Comparison of ENCODE assay signal across 18 cellular contexts in genomic region chr12:114658002-114658441, GRCh38. TPM values are rescaled to one million over a fixed set of nuclear protein-coding genes. Genes with fewer than 3 reads are reported as not detected.
DNase-seq lines count a peak whose midpoint lies in the region; ATAC-seq and TF ChIP-seq lines count a peak whose summit lies in the region.
"Had no signal": no experiment of that assay in that cellular context is flagged by ENCODE, and none has a peak within 500 bp of the region (broad histone marks: within the 10 kb centered on the region; RNA-seq: fewer than 3 reads in every experiment).

No MANE protein-coding gene starts in this region.

- no peaks in the 10 kb centered on the region for H3K9me3 Mint-ChIP-seq in T-cell
- H3K9me3 Mint-ChIP-seq: H9 had no signal

- H3K79me2 ChIP-seq in smooth muscle cell (ENCODE audit: low read depth) (no peaks in the 10 kb centered on the region), GM23248 (ENCODE audit: insufficient read depth) (no peaks in the 10 kb centered on the region)

- H2AFZ ChIP-seq in smooth muscle cell (ENCODE audit: low read depth): no peak overlapping the region
- H2AFZ ChIP-seq in GM23248: no peak overlapping the region
- H2AFZ ChIP-seq: PC-9 had no signal

- H3K36me3 ChIP-seq in smooth muscle cell (ENCODE audit: low read depth) (no peaks in the 10 kb centered on the region), GM23248 (ENCODE audit: low read depth) (no peaks in the 10 kb centered on the region)
- H3K36me3 ChIP-seq: BLaER1 had no signal

- POLR2A ChIA-PET in T-cell (lab: Charles Lee): no interaction called here

- H3K9ac ChIP-seq in smooth muscle cell (ENCODE audit: low read depth) (peak overlapping the region; percentile 75), GM23248 (no peak overlapping the region)
- H3K9ac ChIP-seq: BLaER1 had no signal

- peaks cover 17 to 35% of the 10 kb centered on the region in 2 donors for H3K27me3 Mint-ChIP-seq in T-cell

- no peak overlapping the region for H3K4me3 Mint-ChIP-seq in T-cell

- CTCF ChIA-PET in T-cell (lab: Charles Lee): no interaction called here

- no peak overlapping the region for H3K27ac Mint-ChIP-seq in T-cell

- peaks cover 1 to 7% (median 1%) of the 10 kb centered on the region in 3 donors for H3K4me1 Mint-ChIP-seq in T-cell

- H3K9me2 ChIP-seq in GM23248 (ENCODE audit: insufficient read depth): no peaks in the 10 kb centered on the region

- in situ Hi-C loops in GM23248 (cut with MboI): no loop called here

- H3F3A ChIP-seq in smooth muscle cell (ENCODE audit: low read depth): peaks cover 18% of the 10 kb centered on the region
- 0 out of 2 replicates have a peak, but pooled peaks cover 3% of the 10 kb centered on the region for H3F3A ChIP-seq in GM23248 (ENCODE audit: insufficient read depth)

- H3K9me3 ChIP-seq in smooth muscle cell (replicated peaks; ENCODE audit: low read depth) (no peaks in the 10 kb centered on the region), GM23248 (ENCODE audit: low read depth) (no peaks in the 10 kb centered on the region)
- H3K9me3 ChIP-seq: BLaER1 had no signal

- H3K27me3 ChIP-seq in smooth muscle cell (ENCODE audit: low read depth) (no peaks in the 10 kb centered on the region), GM23248 (replicated peaks; ENCODE audit: insufficient read depth) (no peaks in the 10 kb centered on the region)

- H3K4me3 ChIP-seq in smooth muscle cell (no peak overlapping the region), GM23248 (no peak overlapping the region)
- H3K4me3 ChIP-seq: BLaER1, K562, PC-9 had no signal

- TF ChIP-seq CTCF in VCaP (conservative IDR thresholded peaks at IDR 0.05) (no peak), smooth muscle cell (IDR thresholded peaks at IDR 0.05; ENCODE audit: borderline replicate concordance, insufficient read depth, poor library complexity, severe bottlenecking) (no peak)

- 26% methylated on average over 1 of the region's 1 CpG for WGBS in smooth muscle cell (ENCODE audit: low lambda C conversion rate)
- 65 to 78% methylated on average over 1 of the region's 1 CpG for WGBS in GM23248 (ENCODE audit: low coverage in 1 of 2, low lambda C conversion rate in 2 of 2, missing lambda C conversion rate in 2 of 2), 2 experiments

- H4K20me1 ChIP-seq in smooth muscle cell (ENCODE audit: low read depth): no peaks in the 10 kb centered on the region
- H4K20me1 ChIP-seq in GM23248 (ENCODE audit: insufficient read depth): no peaks in the 10 kb centered on the region

- H3K4me2 ChIP-seq in smooth muscle cell (peak overlapping the region; percentile 46), GM23248 (ENCODE audit: unreplicated experiment) (no peak overlapping the region)
- H3K4me2 ChIP-seq: BLaER1, PC-9 had no signal

- H3K4me1 ChIP-seq in smooth muscle cell (ENCODE audit: low read depth) (peaks cover 26% of the 10 kb centered on the region), GM23248 (ENCODE audit: insufficient read depth) (peaks cover 4% of the 10 kb centered on the region)

- ATAC-seq in T-cell (replicated peaks in 1 of 4): no peak
- ATAC-seq: K562 had no signal

- no peaks in the 10 kb centered on the region for H3K36me3 Mint-ChIP-seq in T-cell

- H3K27ac ChIP-seq in VCaP (peak overlapping the region; percentile 83), smooth muscle cell (ENCODE audit: low read depth) (peak overlapping the region; percentile 93), GM23248 (no peak overlapping the region)
- H3K27ac ChIP-seq: BLaER1, PC-9 had no signal

- DNase-seq in ELF-1 (ENCODE audit: low read depth, low spot score): peak; percentile 43
- peak; percentile 86 for DNase-seq in islet precursor cell
- no peak for DNase-seq in smooth muscle cell (lab: John Stamatoyannopoulos, UW; ENCODE audit: unreplicated experiment)
- no peak for DNase-seq in GM23248
- DNase-seq in T-cell: no peak
- no peak for DNase-seq in dermis blood vessel endothelial cell
- DNase-seq: DND-41, H9, NCI-H1048, NCI-H1436 treated with DMSO at 0.1 percent for 48 hours, NCI-H2081, NCI-H510A, NCI-H82, PC-9, SW 1271 had no signal

RNA-seq across cellular contexts. Expression of gene TBX3, which starts 26.0 kb away (rescaled TPM):
- total RNA-seq in smooth muscle cell (100 and 104 TPM in 2 replicates), T-cell (under 1 TPM in 3 of 5 donors, not detected in 2; 0.26 to 0.44 (median 0.41) TPM), dermis blood vessel endothelial cell (2.4 and 2.5 TPM in 2 replicates)
- polyA plus RNA-seq in smooth muscle cell (100 and 110 TPM in 2 replicates), GM23248 (2016; fragmentation: Nextera tagmentation; extraction: Ambion mirVana) (29.2 TPM in 2 replicates)
- total RNA-seq in GM23248 (2014; rRNA removed; shearing (Covaris generic)): 25.1 and 34.0 TPM in 2 replicates
- total RNA-seq: PC-9 had no signal

Comparison
In these comparisons a context has a peak if more than half of its experiments do, and no peak if none do; other contexts are left out.
1. DNase-seq: peak in ELF-1 (single experiment) and islet precursor cell (single experiment); none in smooth muscle cell (single experiment), GM23248 (single experiment), T-cell (0 of 34) and dermis blood vessel endothelial cell (single experiment).